Comparison of ENCODE assay signal across 8 cellular contexts in the genomic region with DNA sequence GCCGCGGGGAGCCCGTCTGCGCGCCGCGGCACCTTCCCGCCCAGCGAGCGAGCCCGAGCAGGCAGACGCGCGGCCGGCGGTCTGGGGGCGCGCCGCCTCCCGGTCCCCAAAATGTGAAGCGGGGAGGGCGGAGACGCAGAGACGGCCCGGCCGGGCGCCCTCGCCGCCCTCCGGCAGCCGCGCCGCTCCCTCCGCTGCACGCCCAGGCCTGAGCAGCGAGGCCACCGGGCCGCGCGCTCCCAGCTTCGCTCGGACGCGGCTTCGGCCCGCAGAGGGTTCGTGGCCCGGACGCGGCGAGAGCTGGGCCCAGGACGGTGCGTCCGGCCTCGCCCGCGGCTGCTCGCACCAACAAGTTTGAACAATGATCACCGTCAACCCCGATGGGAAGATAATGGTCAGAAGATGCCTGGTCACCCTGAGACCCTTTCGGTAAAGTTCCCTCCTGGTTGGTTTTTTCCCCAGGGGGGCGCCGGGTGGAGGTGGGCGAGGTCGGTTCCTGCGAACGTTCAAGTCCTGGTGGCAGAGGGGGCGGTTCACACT. TPM values are rescaled to one million over a fixed set of nuclear protein-coding genes. Genes with fewer than 3 reads are reported as not detected.
A peak's percentile ranks its signal among the peaks of the same experiment; 100 is the strongest.
DNase-seq lines count a peak whose midpoint lies in the region; ATAC-seq and TF ChIP-seq lines count a peak whose summit lies in the region.

No MANE protein-coding gene starts in this region.

- no peaks in the 10 kb centered on the region for H3K27me3 ChIP-seq in HAP-1 (ENCODE audit: low read depth)

- H3K4me1 ChIP-seq in HAP-1: no peaks in the 10 kb centered on the region; the same call in 1 of the 2 replicates

- H3K27ac Mint-ChIP-seq in activated naive CD8-positive, alpha-beta T cell treated with anti-CD3 and anti-CD28 coated beads, Interleukin-2, amount 10 ng/mL, durations not matched to agents 7 days and 5 days: no peak overlapping the region
- H3K27ac Mint-ChIP-seq in memory B cell: no peak overlapping the region

- in situ Hi-C loops in HAP-1 (cut with MboI; ENCODE audit: low sequenced_read_pairs): loop anchor here (5.0 kb wide), 1 partner anchor 189 kb away; no protein-coding TSS in a partner anchor

- no peaks in the 10 kb centered on the region for H3K36me3 Mint-ChIP-seq in activated naive CD8-positive, alpha-beta T cell treated with anti-CD3 and anti-CD28 coated beads, Interleukin-2, amount 10 ng/mL, durations not matched to agents 7 days and 5 days
- no peaks in the 10 kb centered on the region for H3K36me3 Mint-ChIP-seq in memory B cell

- peak; percentile 16 for ATAC-seq in activated naive CD8-positive, alpha-beta T cell treated with anti-CD3 and anti-CD28 coated beads, Interleukin-2, amount 10 ng/mL, durations not matched to agents 7 days and 5 days (ENCODE audit: low read depth)
- ATAC-seq in memory B cell (ENCODE audit: low read depth): no peak
- ATAC-seq in GM21737 (IDR thresholded peaks at IDR 0.05; ENCODE audit: unreplicated experiment): no peak
- no peak for ATAC-seq in GM18520 (IDR thresholded peaks at IDR 0.05; ENCODE audit: unreplicated experiment)

- POLR2A ChIA-PET in AG04449 (lab: Yijun Ruan, JAX): interaction anchor here (1.0 kb wide), 1 partner anchor 188 kb away, joined by 6 read pairs; no protein-coding TSS in a partner anchor
- POLR2A ChIA-PET in activated naive CD8-positive, alpha-beta T cell treated with anti-CD3 and anti-CD28 coated beads, Interleukin-2, amount 10 ng/mL, durations not matched to agents 7 days and 5 days (lab: Charles Lee): interaction anchor here (1.4 kb wide), 1 partner anchor 188 kb away, joined by 12 read pairs; no protein-coding TSS in a partner anchor

- H3K4me3 ChIP-seq in AG04449 (ENCODE audit: low read depth, low read length) (peak overlapping the region; percentile 36), HAP-1 (peak overlapping the region; percentile 33)

- H3K9me3 ChIP-seq in HAP-1: no peaks in the 10 kb centered on the region

- no peaks in the 10 kb centered on the region for H3K36me3 ChIP-seq in HAP-1 (replicated peaks)

- H3K27me3 Mint-ChIP-seq in activated naive CD8-positive, alpha-beta T cell treated with anti-CD3 and anti-CD28 coated beads, Interleukin-2, amount 10 ng/mL, durations not matched to agents 7 days and 5 days: peaks cover 36% of the 10 kb centered on the region
- peaks cover 27% of the 10 kb centered on the region for H3K27me3 Mint-ChIP-seq in memory B cell

- no peak for TF ChIP-seq CTCF in AG04449 (IDR thresholded peaks at IDR 0.05; ENCODE audit: insufficient read depth, low read length, missing control alignments)

- CTCF ChIA-PET in AG04449 (lab: Yijun Ruan, JAX): interaction anchor here (0.8 to 11.9 kb wide), 31 partner anchors 9 to 218 kb away, joined by 3 to 541 read pairs (median 4); no protein-coding TSS in a partner anchor

- peaks cover 9% of the 10 kb centered on the region for H3K4me1 Mint-ChIP-seq in activated naive CD8-positive, alpha-beta T cell treated with anti-CD3 and anti-CD28 coated beads, Interleukin-2, amount 10 ng/mL, durations not matched to agents 7 days and 5 days
- peaks cover 10% of the 10 kb centered on the region for H3K4me1 Mint-ChIP-seq in memory B cell

- no peaks in the 10 kb centered on the region for H3K9me3 Mint-ChIP-seq in activated naive CD8-positive, alpha-beta T cell treated with anti-CD3 and anti-CD28 coated beads, Interleukin-2, amount 10 ng/mL, durations not matched to agents 7 days and 5 days
- H3K9me3 Mint-ChIP-seq in memory B cell: no peaks in the 10 kb centered on the region

- H3K4me3 Mint-ChIP-seq in activated naive CD8-positive, alpha-beta T cell treated with anti-CD3 and anti-CD28 coated beads, Interleukin-2, amount 10 ng/mL, durations not matched to agents 7 days and 5 days: peak overlapping the region; percentile 10
- peak overlapping the region; percentile 2 for H3K4me3 Mint-ChIP-seq in memory B cell

- DNase-seq in AG04449 (ENCODE audit: low read depth, low spot score) (no peak), HAP-1 (ENCODE audit: low spot score in 2 of 2) (peak in 1 of 2 experiments; percentile 26), memory B cell (ENCODE audit: low spot score in 2 of 2) (no peak), HuH-7 (ENCODE audit: low spot score) (no peak)
- no peak for DNase-seq in activated naive CD8-positive, alpha-beta T cell treated with anti-CD3 and anti-CD28 coated beads, Interleukin-2, amount 10 ng/mL, durations not matched to agents 7 days and 5 days
- no peak for DNase-seq in central memory CD4-positive, alpha-beta T cell

RNA-seq across cellular contexts. Expression of gene MGAT5B, which starts 0.5 kb away (rescaled TPM):
- under 1 TPM; 0.43 to 0.47 TPM for total RNA-seq in activated naive CD8-positive, alpha-beta T cell treated with anti-CD3 and anti-CD28 coated beads, Interleukin-2, amount 10 ng/mL, durations not matched to agents 7 days and 5 days
